ENCODE assay signal across 9 cellular contexts in genomic region chr11:27216268-27217149, GRCh38.
DNase-seq lines count a peak whose midpoint lies in the region; ATAC-seq and TF ChIP-seq lines count a peak whose summit lies in the region.
"Had no signal": no experiment of that assay in that cellular context is flagged by ENCODE, and none has a peak within 500 bp of the region (broad histone marks: within the 10 kb centered on the region; RNA-seq: fewer than 3 reads in every experiment).

No MANE protein-coding gene starts in this region.

- no TSS peak for BruUV-seq in mammary epithelial cell (replicated peaks; lab: Mats Ljungman, UMichigan)

- H3K4me3 ChIP-seq in mammary epithelial cell (replicated peaks in 1 of 3; ENCODE audit: insufficient read depth in 1 of 3, low read depth in 2 of 3, low read length in 3 of 3) = no peak overlapping the region
- no peak overlapping the region for H3K4me3 ChIP-seq in lower lobe of right lung

- WGBS in mammary epithelial cell (ENCODE audit: low coverage, missing lambda C conversion rate) = 54% methylated on average over 5 of the region's 5 CpGs

- H3K27me3 ChIP-seq in mammary epithelial cell (ENCODE audit: insufficient read depth, low read length) = no peaks in the 10 kb centered on the region
- peaks cover 6% of the 10 kb centered on the region for H3K27me3 ChIP-seq in lower lobe of right lung (ENCODE audit: low read depth)

- no peaks in the 10 kb centered on the region for H4K20me1 ChIP-seq in mammary epithelial cell (ENCODE audit: insufficient read depth, low read length)

- no peaks in the 10 kb centered on the region for H3K79me2 ChIP-seq in mammary epithelial cell (ENCODE audit: insufficient read depth, low read length)

- H3K27me3 Mint-ChIP-seq in natural killer cell treated with Interleukin-12 subunit alpha and Interleukin-12 subunit beta and Interleukin-15 and Interleukin-18, amount 100 ng/mL, for 72 hours = no peaks in the 10 kb centered on the region
- no peaks in the 10 kb centered on the region for H3K27me3 Mint-ChIP-seq in activated CD4-positive, alpha-beta T cell treated with anti-CD3 and anti-CD28 coated beads, Interleukin-2, amount 10 ng/mL, durations not matched to agents 7 days and 5 days
- H3K27me3 Mint-ChIP-seq in activated T-cell treated with anti-CD3 and anti-CD28 coated beads, Interleukin-2, amount 50 U/mL, for 72 hours (ENCODE audit: low read depth) = peaks cover 5% of the 10 kb centered on the region

- H3K36me3 ChIP-seq in mammary epithelial cell (ENCODE audit: insufficient read depth, low read length) (no peaks in the 10 kb centered on the region), lower lobe of right lung (no peaks in the 10 kb centered on the region)

- H3K27ac ChIP-seq in mammary epithelial cell (ENCODE audit: insufficient read depth, low read depth, low read length) (no peak overlapping the region), lower lobe of right lung (peak overlapping the region; percentile 27)

- TF ChIP-seq CTCF in mammary epithelial cell (conservative IDR thresholded peaks at IDR 0.05 in 1 of 2, IDR thresholded peaks at IDR 0.05 in 1 of 2; ENCODE audit: extremely low read depth in 1 of 2, insufficient read depth in 1 of 2, low read depth in 1 of 2, low read length in 2 of 2) (no peak), lower lobe of right lung (IDR thresholded peaks at IDR 0.05) (no peak)

- in situ Hi-C loops in mammary epithelial cell (cut with MboI; ENCODE audit: low sequenced_read_pairs in 2 of 2) = no loop called here

- H3K36me3 Mint-ChIP-seq in natural killer cell treated with Interleukin-12 subunit alpha and Interleukin-12 subunit beta and Interleukin-15 and Interleukin-18, amount 100 ng/mL, for 72 hours = no peaks in the 10 kb centered on the region
- H3K36me3 Mint-ChIP-seq in activated CD4-positive, alpha-beta T cell treated with anti-CD3 and anti-CD28 coated beads, Interleukin-2, amount 10 ng/mL, durations not matched to agents 7 days and 5 days (ENCODE audit: low read depth) = no peaks in the 10 kb centered on the region
- H3K36me3 Mint-ChIP-seq in activated T-cell treated with anti-CD3 and anti-CD28 coated beads, Interleukin-2, amount 50 U/mL, for 72 hours (ENCODE audit: insufficient read depth in 2 of 2) = no peaks in the 10 kb centered on the region

- dilution Hi-C loops in mammary epithelial cell (cut with HindIII; ENCODE audit: low sequenced_read_pairs) = no loop called here

- no peaks in the 10 kb centered on the region for H3K4me1 Mint-ChIP-seq in natural killer cell treated with Interleukin-12 subunit alpha and Interleukin-12 subunit beta and Interleukin-15 and Interleukin-18, amount 100 ng/mL, for 72 hours (ENCODE audit: low read depth in 2 of 2)
- no peaks in the 10 kb centered on the region for H3K4me1 Mint-ChIP-seq in activated CD4-positive, alpha-beta T cell treated with anti-CD3 and anti-CD28 coated beads, Interleukin-2, amount 10 ng/mL, durations not matched to agents 7 days and 5 days
- H3K4me1 Mint-ChIP-seq in activated T-cell treated with anti-CD3 and anti-CD28 coated beads, Interleukin-2, amount 50 U/mL, for 72 hours (ENCODE audit: low read depth) = no peaks in the 10 kb centered on the region

- H3K9me3 Mint-ChIP-seq in natural killer cell treated with Interleukin-12 subunit alpha and Interleukin-12 subunit beta and Interleukin-15 and Interleukin-18, amount 100 ng/mL, for 72 hours = no peaks in the 10 kb centered on the region
- no peaks in the 10 kb centered on the region for H3K9me3 Mint-ChIP-seq in activated CD4-positive, alpha-beta T cell treated with anti-CD3 and anti-CD28 coated beads, Interleukin-2, amount 10 ng/mL, durations not matched to agents 7 days and 5 days
- no peaks in the 10 kb centered on the region for H3K9me3 Mint-ChIP-seq in activated T-cell treated with anti-CD3 and anti-CD28 coated beads, Interleukin-2, amount 50 U/mL, for 72 hours

- H3K27ac Mint-ChIP-seq in natural killer cell treated with Interleukin-12 subunit alpha and Interleukin-12 subunit beta and Interleukin-15 and Interleukin-18, amount 100 ng/mL, for 72 hours = no peak overlapping the region
- H3K27ac Mint-ChIP-seq in activated CD4-positive, alpha-beta T cell treated with anti-CD3 and anti-CD28 coated beads, Interleukin-2, amount 10 ng/mL, durations not matched to agents 7 days and 5 days = no peak overlapping the region
- no peak overlapping the region for H3K27ac Mint-ChIP-seq in activated T-cell treated with anti-CD3 and anti-CD28 coated beads, Interleukin-2, amount 50 U/mL, for 72 hours

- no peak overlapping the region for H3K9ac ChIP-seq in mammary epithelial cell (ENCODE audit: insufficient read depth, low read length)

- peak overlapping the region; percentile 79 for H2AFZ ChIP-seq in mammary epithelial cell (ENCODE audit: low read depth, low read length)

- H3K4me3 Mint-ChIP-seq in natural killer cell treated with Interleukin-12 subunit alpha and Interleukin-12 subunit beta and Interleukin-15 and Interleukin-18, amount 100 ng/mL, for 72 hours = no peak overlapping the region
- H3K4me3 Mint-ChIP-seq in activated CD4-positive, alpha-beta T cell treated with anti-CD3 and anti-CD28 coated beads, Interleukin-2, amount 10 ng/mL, durations not matched to agents 7 days and 5 days = no peak overlapping the region
- no peak overlapping the region for H3K4me3 Mint-ChIP-seq in activated T-cell treated with anti-CD3 and anti-CD28 coated beads, Interleukin-2, amount 50 U/mL, for 72 hours

- intact Hi-C loops in mammary epithelial cell (cut with micrococcal nuclease) = no loop called here
- intact Hi-C loops in lower lobe of right lung (cut with DNase I) = no loop called here

- no peak overlapping the region for H3K4me2 ChIP-seq in mammary epithelial cell (ENCODE audit: insufficient read depth, low read depth, low read length)

- POLR2A ChIA-PET in activated CD4-positive, alpha-beta T cell treated with anti-CD3 and anti-CD28 coated beads, Interleukin-2, amount 10 ng/mL, durations not matched to agents 7 days and 5 days (lab: Charles Lee) = no interaction called here

- no peaks in the 10 kb centered on the region for H3K9me3 ChIP-seq in mammary epithelial cell (replicated peaks; ENCODE audit: insufficient read depth, low read length)
- no peaks in the 10 kb centered on the region for H3K9me3 ChIP-seq in lower lobe of right lung

- ATAC-seq in lower lobe of right lung = peak; percentile 52 to 58
- no peak for ATAC-seq in natural killer cell treated with Interleukin-12 subunit alpha and Interleukin-12 subunit beta and Interleukin-15 and Interleukin-18, amount 100 ng/mL, for 72 hours
- no peak for ATAC-seq in activated T-cell treated with anti-CD3 and anti-CD28 coated beads, Interleukin-2, amount 50 U/mL, for 72 hours (replicated peaks in 1 of 2)

- CTCF ChIA-PET in mammary epithelial cell (lab: Charles Lee; ENCODE audit: low non-redundant PET) = no interaction called here
- CTCF ChIA-PET in activated CD4-positive, alpha-beta T cell treated with anti-CD3 and anti-CD28 coated beads, Interleukin-2, amount 10 ng/mL, durations not matched to agents 7 days and 5 days (lab: Charles Lee) = no interaction called here

- H3K4me1 ChIP-seq in mammary epithelial cell (ENCODE audit: insufficient read depth, low read length) = peaks cover 22% of the 10 kb centered on the region
- H3K4me1 ChIP-seq in lower lobe of right lung = peaks cover 57% of the 10 kb centered on the region

- DNase-seq in A172 (ENCODE audit: low spot score) (peak; percentile 65), NCI-H1105 (lab: John Stamatoyannopoulos, UW) (peak; percentile 39), mammary epithelial cell (no peak), lower lobe of right lung (peak; percentile 49), islet precursor cell (no peak)
- DNase-seq in natural killer cell treated with Interleukin-12 subunit alpha and Interleukin-12 subunit beta and Interleukin-15 and Interleukin-18, amount 100 ng/mL, for 72 hours (ENCODE audit: low spot score) = no peak
- no peak for DNase-seq in activated CD4-positive, alpha-beta T cell treated with anti-CD3 and anti-CD28 coated beads, Interleukin-2, amount 10 ng/mL, durations not matched to agents 7 days and 5 days
- DNase-seq in activated T-cell treated with anti-CD3 and anti-CD28 coated beads, Interleukin-2, amount 50 U/mL, for 72 hours = no peak
- DNase-seq: NK-92 treated with Interleukin-12 subunit alpha and Interleukin-12 subunit beta, amount 100 ng/mL, for 24 hours had no signal

Comparison
In these comparisons a context has a peak if more than half of its experiments do, and no peak if none do; other contexts are left out.
1. DNase-seq: peak in A172 (single experiment), NCI-H1105 (single experiment) and lower lobe of right lung (single experiment); none in mammary epithelial cell (single experiment), natural killer cell treated with Interleukin-12 subunit alpha and Interleukin-12 subunit beta and Interleukin-15 and Interleukin-18, amount 100 ng/mL, for 72 hours (single experiment), activated CD4-positive, alpha-beta T cell treated with anti-CD3 and anti-CD28 coated beads, Interleukin-2, amount 10 ng/mL, durations not matched to agents 7 days and 5 days (single experiment), activated T-cell treated with anti-CD3 and anti-CD28 coated beads, Interleukin-2, amount 50 U/mL, for 72 hours (0 of 2) and islet precursor cell (single experiment).
2. ATAC-seq: peak in lower lobe of right lung (2 of 2); none in natural killer cell treated with Interleukin-12 subunit alpha and Interleukin-12 subunit beta and Interleukin-15 and Interleukin-18, amount 100 ng/mL, for 72 hours (0 of 2) and activated T-cell treated with anti-CD3 and anti-CD28 coated beads, Interleukin-2, amount 50 U/mL, for 72 hours (0 of 2).